In the genomic region with DNA sequence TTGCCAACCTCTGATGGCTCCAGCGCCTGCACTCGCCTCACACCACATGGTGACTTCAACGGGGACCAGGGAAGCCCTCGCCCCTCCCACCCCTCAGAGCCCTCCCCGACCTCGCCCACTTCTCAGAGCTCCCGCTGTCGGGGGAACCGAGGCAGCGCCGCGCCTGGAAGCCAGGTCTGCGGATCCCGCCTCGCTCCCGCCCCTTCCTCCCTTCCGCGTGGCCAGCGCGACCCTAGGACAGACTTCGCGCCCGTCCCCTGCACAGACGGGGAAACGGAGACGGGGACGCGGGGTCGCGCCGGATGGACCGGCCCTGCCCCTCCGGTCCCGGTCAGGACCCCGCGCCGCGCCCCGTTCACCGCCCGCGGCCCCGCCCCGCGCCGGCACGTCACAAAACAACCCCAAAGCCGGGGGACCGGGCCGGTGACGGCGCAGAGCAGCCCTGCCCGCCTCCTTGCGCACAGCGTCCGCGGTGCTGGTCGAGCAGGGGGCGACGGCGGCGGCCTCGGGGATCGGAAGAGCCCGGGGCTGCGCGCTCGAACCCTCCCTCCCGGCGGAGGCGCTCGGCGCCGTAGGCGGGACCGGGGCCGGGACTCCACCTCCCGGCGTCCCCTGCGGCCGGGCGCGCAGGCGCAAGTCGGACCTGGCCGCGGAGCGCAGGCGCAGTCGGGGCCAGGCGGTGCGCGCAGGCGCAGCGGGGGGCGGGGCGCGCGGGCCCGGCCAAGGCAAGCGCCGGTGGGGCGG, we compare ENCODE assay signal across 8 cellular contexts. TPM values are rescaled to one million over a fixed set of nuclear protein-coding genes. Genes with fewer than 3 reads are reported as not detected.
A peak's percentile ranks its signal among the peaks of the same experiment; 100 is the strongest.
DNase-seq lines count a peak whose midpoint lies in the region; ATAC-seq and TF ChIP-seq lines count a peak whose summit lies in the region.

No MANE protein-coding gene starts in this region.

- H4K91ac ChIP-seq in neuronal stem cell (ENCODE audit: low read depth, low read length, poor library complexity), result peak overlapping the region; percentile 72

- peak overlapping the region; percentile 100 for H3K18ac ChIP-seq in neuronal stem cell (ENCODE audit: low read length)

- H2AK5ac ChIP-seq in neuronal stem cell (ENCODE audit: low read depth, low read length), result peak overlapping the region; percentile 95

- no peak overlapping the region for H4K8ac ChIP-seq in neuronal stem cell (ENCODE audit: low read depth, low read length)

- no peak overlapping the region for H3K4me3 ChIP-seq in KMS-11 (IDR thresholded peaks at IDR 0.05; ENCODE audit: insufficient read depth, low read depth, low read length)
- peak overlapping the region; percentile 97 for H3K4me3 ChIP-seq in neuronal stem cell (ENCODE audit: low read length in 2 of 2)
- peak overlapping the region in 4 of 5 donors; percentile 76 to 88 (median 82) for H3K4me3 ChIP-seq in subcutaneous abdominal adipose tissue (ENCODE audit: low read depth in 1 of 5, low read length in 5 of 5)

- H3K27me3 ChIP-seq in KMS-11 (ENCODE audit: insufficient read depth, low read depth), result peaks cover 21% of the 10 kb centered on the region
- H3K27me3 ChIP-seq in neuronal stem cell (ENCODE audit: control insufficient read depth in 3 of 3, insufficient read depth in 3 of 3, low read depth in 1 of 3, low read length in 3 of 3), result no peaks in the 10 kb centered on the region
- peaks cover 0 to 6% (median 0%) of the 10 kb centered on the region in 5 donors for H3K27me3 ChIP-seq in subcutaneous abdominal adipose tissue (ENCODE audit: control insufficient read depth in 5 of 5, insufficient read depth in 4 of 5, low read length in 5 of 5)

- H2BK12ac ChIP-seq in neuronal stem cell (ENCODE audit: low read length), result peak overlapping the region; percentile 99

- H3K36me3 ChIP-seq in KMS-11 (ENCODE audit: insufficient read depth) (no peaks in the 10 kb centered on the region), neuronal stem cell (replicated peaks in 1 of 2; ENCODE audit: control insufficient read depth in 2 of 2, insufficient read depth in 2 of 2, low read length in 2 of 2) (peaks cover 12 to 26% of the 10 kb centered on the region in 2 donors), subcutaneous abdominal adipose tissue (ENCODE audit: control insufficient read depth in 5 of 5, insufficient read depth in 5 of 5, low read length in 5 of 5) (peaks cover 0 to 13% (median 12%) of the 10 kb centered on the region in 5 donors)

- peak overlapping the region; percentile 91 for H2AFZ ChIP-seq in KMS-11 (ENCODE audit: low read depth)
- peak overlapping the region; percentile 97 for H2AFZ ChIP-seq in neuronal stem cell (ENCODE audit: low read length)

- no CpG with 5 or more reads among the region's 103 CpGs for WGBS in neuronal stem cell (ENCODE audit: extremely low coverage in 2 of 2, insufficient read length in 2 of 2, insufficient replicate concordance in 1 of 2), 2 donors

- no peaks in the 10 kb centered on the region for H3K9me3 ChIP-seq in neuronal stem cell (replicated peaks in 1 of 2; ENCODE audit: control insufficient read depth in 2 of 2, insufficient read depth in 1 of 2, low read depth in 1 of 2, low read length in 2 of 2)
- no peaks in the 10 kb centered on the region for H3K9me3 ChIP-seq in subcutaneous abdominal adipose tissue (ENCODE audit: control insufficient read depth in 5 of 5, low read length in 5 of 5)

- peaks cover 17% of the 10 kb centered on the region; the same call in 1 of the 2 replicates for H3K79me2 ChIP-seq in KMS-11 (ENCODE audit: insufficient read depth, low read depth)

- peak overlapping the region; percentile 39; the same call in 1 of the 2 replicates for H3K9ac ChIP-seq in KMS-11
- H3K9ac ChIP-seq in neuronal stem cell (ENCODE audit: low read depth, low read length, poor library complexity), result peak overlapping the region; percentile 97
- peak overlapping the region in 4 of 5 donors; percentile 59 to 77 (median 74) for H3K9ac ChIP-seq in subcutaneous abdominal adipose tissue (ENCODE audit: low read length in 5 of 5)

- H2BK15ac ChIP-seq in neuronal stem cell (ENCODE audit: low read length), result no peak overlapping the region

- peak overlapping the region; percentile 71 for H3K14ac ChIP-seq in neuronal stem cell (ENCODE audit: low read length)

- no peak overlapping the region for H3K27ac ChIP-seq in KMS-11
- peak overlapping the region; percentile 97 for H3K27ac ChIP-seq in neuronal stem cell (replicated peaks; ENCODE audit: low read length)
- peak overlapping the region; percentile 76 for H3K27ac ChIP-seq in subcutaneous abdominal adipose tissue (ENCODE audit: low read depth, low read length)

- peak; percentile 53 for ATAC-seq in GM21723 (IDR thresholded peaks at IDR 0.05; ENCODE audit: unreplicated experiment)

- H3K23ac ChIP-seq in neuronal stem cell (ENCODE audit: low read depth, low read length, poor library complexity), result peak overlapping the region; percentile 99

- no peak overlapping the region for H3K4ac ChIP-seq in neuronal stem cell (ENCODE audit: low read length)

- H2BK120ac ChIP-seq in neuronal stem cell (ENCODE audit: low read depth, low read length), result peak overlapping the region; percentile 91

- H3K79me1 ChIP-seq in neuronal stem cell (ENCODE audit: low read depth, low read length), result peaks cover 37% of the 10 kb centered on the region

- DNase-seq in DMS79 (lab: John Stamatoyannopoulos, UW) (peak; percentile 64), SHP77 (lab: John Stamatoyannopoulos, UW) (peak; percentile 63 to 81), foreskin melanocyte (peak; percentile 50), neuronal stem cell (ENCODE audit: low spot score) (peak; percentile 89)
- DNase-seq in activated gamma-delta T cell treated with anti-CD3 and anti-CD28 coated beads, Interleukin-2, amount 50 U/mL, for 16 hours (ENCODE audit: low read depth), result peak; percentile 71

- peak overlapping the region; percentile 39; the same call in 1 of the 2 replicates for H3K4me2 ChIP-seq in KMS-11
- peak overlapping the region; percentile 86 for H3K4me2 ChIP-seq in neuronal stem cell (ENCODE audit: insufficient read depth, low read length, poor library complexity, severe bottlenecking)

- H3K4me1 ChIP-seq in KMS-11 (ENCODE audit: low read depth, poor library complexity, severe bottlenecking) (peaks cover 19% of the 10 kb centered on the region), neuronal stem cell (ENCODE audit: control insufficient read depth in 2 of 2, insufficient read depth in 1 of 2, low read depth in 1 of 2, low read length in 2 of 2) (peaks cover 11 to 12% of the 10 kb centered on the region in 2 donors), subcutaneous abdominal adipose tissue (ENCODE audit: control insufficient read depth in 5 of 5, insufficient read depth in 5 of 5, low read length in 5 of 5) (peaks cover 8 to 45% (median 33%) of the 10 kb centered on the region in 5 donors)

- TF ChIP-seq CTCF in KMS-11 (conservative IDR thresholded peaks at IDR 0.05; ENCODE audit: low read depth, low read length), result no peak

- peak overlapping the region; percentile 99 for H2BK5ac ChIP-seq in neuronal stem cell (ENCODE audit: low read length)

- peaks cover 6% of the 10 kb centered on the region; the same call in 1 of the 2 replicates for H4K20me1 ChIP-seq in KMS-11 (ENCODE audit: insufficient read depth)

RNA-seq across cellular contexts. Expression of gene CDC34, which starts 0.4 kb away (rescaled TPM):
- polyA plus RNA-seq in neuronal stem cell (2013, experiment 1 of 2), result 109 TPM
- polyA plus RNA-seq in neuronal stem cell (2013, experiment 2 of 2), result 105 TPM

RNA-seq across cellular contexts. Expression of gene GZMM, which starts 12.7 kb away (rescaled TPM):
- 0.04 TPM for polyA plus RNA-seq in neuronal stem cell (2013, experiment 1 of 2)
- polyA plus RNA-seq in neuronal stem cell (2013, experiment 2 of 2), result 0.06 TPM

RNA-seq across cellular contexts. Expression of gene TPGS1, which starts 23.9 kb away (rescaled TPM):
- 6.3 TPM for polyA plus RNA-seq in neuronal stem cell (2013, experiment 1 of 2)
- 6.2 TPM for polyA plus RNA-seq in neuronal stem cell (2013, experiment 2 of 2)

RNA-seq across cellular contexts. Expression of gene MADCAM1, which starts 34.9 kb away (rescaled TPM):
- polyA plus RNA-seq in neuronal stem cell (2013, experiment 1 of 2), result 0.89 TPM
- polyA plus RNA-seq in neuronal stem cell (2013, experiment 2 of 2), result 0.91 TPM

RNA-seq across cellular contexts. Expression of gene BSG, which starts 41.2 kb away (rescaled TPM):
- polyA plus RNA-seq in neuronal stem cell (2013, experiment 1 of 2), result 596 TPM
- polyA plus RNA-seq in neuronal stem cell (2013, experiment 2 of 2), result 585 TPM

Comparison
In these comparisons a context has a peak if more than half of its experiments do, and no peak if none do; other contexts are left out.
1. H3K9ac ChIP-seq: peak in every context shown above with its lines; median percentile 97 in neuronal stem cell; 74 in subcutaneous abdominal adipose tissue; 39 in KMS-11.